8 cellular contexts compared by ENCODE assay signal in genomic region chr1:145425436-145426029, GRCh38. TPM values are rescaled to one million over a fixed set of nuclear protein-coding genes. Genes with fewer than 3 reads are reported as not detected.
DNase-seq lines count a peak whose midpoint lies in the region; ATAC-seq, FAIRE-seq and TF ChIP-seq lines count a peak whose summit lies in the region.

A gene with protein sequence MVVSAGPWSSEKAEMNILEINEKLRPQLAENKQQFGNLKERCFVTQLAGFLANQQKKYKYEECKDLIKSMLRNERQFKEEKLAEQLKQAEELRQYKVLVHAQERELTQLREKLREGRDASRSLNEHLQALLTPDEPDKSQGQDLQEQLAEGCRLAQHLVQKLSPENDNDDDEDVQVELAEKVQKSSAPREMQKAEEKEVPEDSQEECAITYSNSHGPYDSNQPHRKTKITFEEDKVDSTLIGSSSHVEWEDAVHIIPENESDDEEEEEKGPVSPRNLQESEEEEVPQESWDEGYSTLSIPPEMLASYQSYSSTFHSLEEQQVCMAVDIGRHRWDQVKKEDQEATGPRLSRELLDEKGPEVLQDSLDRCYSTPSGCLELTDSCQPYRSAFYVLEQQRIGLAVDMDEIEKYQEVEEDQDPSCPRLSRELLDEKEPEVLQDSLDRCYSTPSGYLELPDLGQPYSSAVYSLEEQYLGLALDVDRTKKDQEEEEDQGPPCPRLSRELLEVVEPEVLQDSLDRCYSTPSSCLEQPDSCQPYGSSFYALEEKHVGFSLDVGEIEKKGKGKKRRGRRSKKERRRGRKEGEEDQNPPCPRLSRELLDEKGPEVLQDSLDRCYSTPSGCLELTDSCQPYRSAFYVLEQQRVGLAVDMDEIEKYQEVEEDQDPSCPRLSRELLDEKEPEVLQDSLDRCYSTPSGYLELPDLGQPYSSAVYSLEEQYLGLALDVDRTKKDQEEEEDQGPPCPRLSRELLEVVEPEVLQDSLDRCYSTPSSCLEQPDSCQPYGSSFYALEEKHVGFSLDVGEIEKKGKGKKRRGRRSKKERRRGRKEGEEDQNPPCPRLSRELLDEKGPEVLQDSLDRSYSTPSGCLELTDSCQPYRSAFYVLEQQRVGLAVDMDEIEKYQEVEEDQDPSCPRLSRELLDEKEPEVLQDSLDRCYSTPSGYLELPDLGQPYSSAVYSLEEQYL (N-terminal part only) (minus strand): TSS chr1:145425603. CDS start chr1:145405272, 20,331 bp downstream.

- H3K4me1 ChIP-seq in kidney (ENCODE audit: control insufficient read depth in 1 of 2, insufficient read depth in 1 of 2, low read depth in 1 of 2, low read length in 2 of 2) = no peaks in the 10 kb centered on the region

- no peaks in the 10 kb centered on the region for H3K36me3 ChIP-seq in kidney (ENCODE audit: control insufficient read depth in 1 of 2, insufficient read depth in 2 of 2, low read length in 2 of 2)

- H3K27ac ChIP-seq in caudate nucleus (ENCODE audit: low read depth, low read length) (no peak within 1 kb of the TSS), kidney (ENCODE audit: low read depth in 2 of 2, low read length in 2 of 2) (no peak within 1 kb of the TSS)

- TF ChIP-seq CTCF in kidney (IDR thresholded peaks at IDR 0.05; ENCODE audit: borderline replicate concordance, extremely low read depth, insufficient read depth) = no peak

- no peaks in the 10 kb centered on the region for H3K9me3 ChIP-seq in kidney (ENCODE audit: control insufficient read depth in 1 of 2, low read length in 2 of 2)

- H3K9ac ChIP-seq in kidney (ENCODE audit: low read length in 2 of 2) = peak within 1 kb of the TSS in 1 of 2 donors; percentile 49

- H3K4me3 ChIP-seq in kidney (ENCODE audit: low read length in 2 of 2) = peak within 1 kb of the TSS; percentile 64 to 72

- ATAC-seq in GM18861 (IDR thresholded peaks at IDR 0.05; ENCODE audit: unreplicated experiment) = peak; percentile 90
- peak; percentile 90 for ATAC-seq in HG03095 (IDR thresholded peaks at IDR 0.05; ENCODE audit: unreplicated experiment)

- intact Hi-C loops in kidney (cut with DNase I) = no loop called here

- DNase-seq in A172 (ENCODE audit: low spot score) (peak; percentile 70), NCI-H2171 treated with DMSO at 0.1 percent for 48 hours (lab: John Stamatoyannopoulos, UW) (peak; percentile 74), caudate nucleus (lab: John Stamatoyannopoulos, UW) (peak in 56 of 61 donors; percentile 7 to 83 (median 46)), kidney (peak; percentile 88)
- peak; percentile 53 to 71 (median 58) for DNase-seq in activated CD4-positive, CD25-positive, alpha-beta regulatory T cell (lab: John Stamatoyannopoulos, UW)
- peak; percentile 41 to 74 (median 61) for DNase-seq in stimulated activated CD4-positive, alpha-beta T cell treated with anti-CD3 and anti-CD28 coated beads, Interleukin-12 subunit alpha, Interleukin-12 subunit beta, amount 100 ng/mL, for 48 hours (ENCODE audit: low read depth in 2 of 3, low spot score in 1 of 3)

- no peak for FAIRE-seq in kidney (lab: Jason Lieb, UNC)

RNA-seq across cellular contexts. Expression of the gene that starts here (rescaled TPM):
- 0.93 and 2.3 TPM in 2 replicates for total RNA-seq in A172 (2014; rRNA removed; shearing (Covaris generic))
- 3.8 TPM for total RNA-seq in kidney
- polyA plus RNA-seq in kidney (ENCODE audit: insufficient read depth, low read depth, low replicate concordance) = 0.69 TPM
